1 cellular context compared by ENCODE assay signal in genomic region chr20:7829776-7830175, GRCh38.
TF ChIP-seq lines count a peak whose summit lies in the region.

No MANE protein-coding gene starts in this region.

TF ChIP-seq in SK-N-SH, 30 proteins besides CTCF, POLR2A, EP300 and RAD21:
- no peak for TF ChIP-seq IRF3 (IDR thresholded peaks at IDR 0.05; ENCODE audit: low read depth, low read length)
TF ChIP-seq in SK-N-SH: peak in this region for 0.
